In the genomic region with DNA sequence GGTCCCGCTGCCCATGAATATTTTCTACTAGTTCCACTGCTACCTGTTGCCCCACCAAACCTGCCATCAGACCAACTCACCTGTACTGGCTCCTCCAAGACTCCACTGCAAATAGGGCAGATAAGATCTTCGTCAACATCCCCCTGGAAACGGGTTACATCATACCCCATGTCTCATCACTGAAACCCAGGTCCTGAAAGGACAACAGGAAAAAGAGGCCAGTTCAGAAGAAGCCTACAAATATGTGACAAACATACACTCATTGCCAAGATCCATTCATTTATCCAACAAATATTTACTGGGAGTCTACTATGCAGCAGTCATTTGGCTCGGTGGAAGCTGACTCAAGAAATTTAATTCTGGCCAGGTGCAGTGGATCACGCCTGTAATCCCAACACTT, we compare ENCODE assay signal across 26 cellular contexts. TPM values are rescaled to one million over a fixed set of nuclear protein-coding genes. Genes with fewer than 3 reads are reported as not detected.
DNase-seq lines count a peak whose midpoint lies in the region; ATAC-seq, FAIRE-seq and TF ChIP-seq lines count a peak whose summit lies in the region.
"Had no signal": no experiment of that assay in that cellular context is flagged by ENCODE, and none has a peak within 500 bp of the region (broad histone marks: within the 10 kb centered on the region; RNA-seq: fewer than 3 reads in every experiment).

No MANE protein-coding gene starts in this region.

- H3K4me2 ChIP-seq in K562 (ENCODE audit: insufficient read depth, low read length) = no peak overlapping the region
- H3K4me2 ChIP-seq: GM23338, KMS-11, SK-N-SH had no signal

- no peaks in the 10 kb centered on the region for H3K4me1 ChIP-seq in K562 (replicated peaks in 1 of 2; ENCODE audit: control insufficient read depth in 2 of 2, insufficient read depth in 2 of 2, low read length in 2 of 2)
- no peaks in the 10 kb centered on the region for H3K4me1 ChIP-seq in prostate gland (replicated peaks)
- peaks cover 0 to 16% (median 4%) of the 10 kb centered on the region in 4 donors for H3K4me1 ChIP-seq in sigmoid colon
- H3K4me1 ChIP-seq: BE2C had no signal

- H3K4me3 ChIP-seq in K562 (no peak overlapping the region), prostate gland (no peak overlapping the region), sigmoid colon (no peak overlapping the region)
- H3K4me3 ChIP-seq: GM23338 had no signal

- H3K36me3 ChIP-seq in K562 (ENCODE audit: control insufficient read depth, insufficient read depth, low read length) (peaks cover 66% of the 10 kb centered on the region), prostate gland (peaks cover 26 to 38% of the 10 kb centered on the region in 2 donors), sigmoid colon (peaks cover 46 to 79% (median 63%) of the 10 kb centered on the region in 4 donors)

- H3K9me3 ChIP-seq in K562 (replicated peaks; ENCODE audit: control insufficient read depth, insufficient read depth, low read depth, low read length) (no peaks in the 10 kb centered on the region), prostate gland (no peaks in the 10 kb centered on the region), sigmoid colon (no peaks in the 10 kb centered on the region)
- H3K9me3 ChIP-seq: BE2C, SK-N-SH had no signal

- no peak overlapping the region for H3K9ac ChIP-seq in K562 (ENCODE audit: insufficient read depth in 1 of 2, low read depth in 2 of 2, low read length in 2 of 2)
- H3K9ac ChIP-seq: KMS-11, SK-N-SH had no signal

- H3K4me1 Mint-ChIP-seq in activated T-cell treated with anti-CD3 and anti-CD28 coated beads, Interleukin-2, amount 50 U/mL, for 24 hours (ENCODE audit: low read depth) = peaks cover 16% of the 10 kb centered on the region
- H3K4me1 Mint-ChIP-seq in activated T-cell treated with anti-CD3 and anti-CD28 coated beads, Interleukin-2, amount 50 U/mL, for 4 hours (ENCODE audit: low read depth) = peaks cover 4% of the 10 kb centered on the region
- H3K4me1 Mint-ChIP-seq in IgD-negative memory B cell = peaks cover 0 to 7% (median 4%) of the 10 kb centered on the region in 3 donors
- H3K4me1 Mint-ChIP-seq: GM23338, H9 had no signal

- H3K27ac ChIP-seq in K562 (ENCODE audit: extremely low read depth, low read depth, low read length) (no peak overlapping the region), prostate gland (peak overlapping the region; percentile 20 to 99), sigmoid colon (no peak overlapping the region)
- H3K27ac ChIP-seq: KMS-11 had no signal

- H3K9me1 ChIP-seq in K562 (ENCODE audit: control insufficient read depth, insufficient read depth, low read length) = no peaks in the 10 kb centered on the region

- WGBS in K562 (ENCODE audit: insufficient coverage, low coverage, missing lambda C conversion rate) = 81% methylated on average over 5 of the region's 5 CpGs
- WGBS in prostate gland = 58% methylated on average over 5 of the region's 5 CpGs
- WGBS in sigmoid colon, 2 donors = 88 to 93% methylated on average over 5 of the region's 5 CpGs

- no peaks in the 10 kb centered on the region for H3K27me3 ChIP-seq in K562 (ENCODE audit: control insufficient read depth in 2 of 2, insufficient read depth in 2 of 2, low read length in 2 of 2)
- H3K27me3 ChIP-seq in prostate gland (replicated peaks; ENCODE audit: insufficient read depth) = no peaks in the 10 kb centered on the region
- no peaks in the 10 kb centered on the region for H3K27me3 ChIP-seq in sigmoid colon
- H3K27me3 ChIP-seq: BE2C had no signal

- no peak for ATAC-seq in activated T-cell treated with anti-CD3 and anti-CD28 coated beads, Interleukin-2, amount 50 U/mL, for 4 hours
- ATAC-seq in K562 = no peak
- ATAC-seq: GM23338 had no signal

- in situ Hi-C loops in K562 (cut with MboI) = no loop called here

- CTCF ChIA-PET in K562 (lab: Yijun Ruan, JAX; ENCODE audit: low intra/inter-chr PET ratio) = no interaction called here
- CTCF ChIA-PET in HEK293T (lab: Yijun Ruan, JAX) = no interaction called here

- no TSS peak for BruUV-seq in K562 (replicated peaks; lab: Mats Ljungman, UMichigan)

- TF ChIP-seq RAD21 in K562 (CRISPR knock-in tag; conservative IDR thresholded peaks at IDR 0.05 in 1 of 2, IDR thresholded peaks at IDR 0.05 in 1 of 2) = no peak

- peaks cover 73% of the 10 kb centered on the region for H3K36me3 Mint-ChIP-seq in activated T-cell treated with anti-CD3 and anti-CD28 coated beads, Interleukin-2, amount 50 U/mL, for 24 hours (ENCODE audit: low read depth)
- H3K36me3 Mint-ChIP-seq in activated T-cell treated with anti-CD3 and anti-CD28 coated beads, Interleukin-2, amount 50 U/mL, for 4 hours (ENCODE audit: insufficient read depth) = peaks cover 28% of the 10 kb centered on the region
- peaks cover 1% of the 10 kb centered on the region for H3K36me3 Mint-ChIP-seq in IgD-negative memory B cell

- no peak for TF ChIP-seq POLR2A in K562 (conservative IDR thresholded peaks at IDR 0.05)
- no peak for TF ChIP-seq POLR2A in prostate gland (IDR thresholded peaks at IDR 0.05)
- no peak for TF ChIP-seq POLR2A in sigmoid colon (IDR thresholded peaks at IDR 0.05)

- TF ChIP-seq EP300 in K562 (IDR thresholded peaks at IDR 0.05; ENCODE audit: low read length) (no peak), sigmoid colon (IDR thresholded peaks at IDR 0.05) (no peak)

- FAIRE-seq in K562 (lab: Jason Lieb, UNC) = peak; percentile 44
- FAIRE-seq: GM12892, GM19239 had no signal

- 0 out of 2 replicates have a peak, but pooled peaks cover 3% of the 10 kb centered on the region for H4K20me1 ChIP-seq in K562 (replicated peaks; ENCODE audit: control insufficient read depth, insufficient read depth, low read length)

- DNase-seq in activated T-cell treated with anti-CD3 and anti-CD28 coated beads, Interleukin-2, amount 50 U/mL, for 24 hours = no peak
- DNase-seq in activated T-cell treated with anti-CD3 and anti-CD28 coated beads, Interleukin-2, amount 50 U/mL, for 4 hours = no peak
- DNase-seq in K562 (ENCODE audit: extremely low read depth in 1 of 4, low spot score in 3 of 4) (peak in 1 of 4 experiments; percentile 31), prostate gland (ENCODE audit: low spot score) (peak; percentile 42), ecto neural progenitor cell (ENCODE audit: low spot score) (no peak), HEK293T (ENCODE audit: extremely low spot score) (no peak), sigmoid colon (no peak)
- DNase-seq: 8988T, ACHN, BE2C, Calu3, DMS79 treated with DMSO at 0.1 percent for 48 hours, H9, NCI-H1105, NCI-H1436 treated with DMSO at 0.1 percent for 48 hours, NCI-H187 treated with DMSO at 0.1 percent for 48 hours, NCI-H2107, NCI-H524, NCI-H748 treated with DMSO at 0.1 percent for 48 hours, SK-N-SH had no signal

- H3K27ac Mint-ChIP-seq in activated T-cell treated with anti-CD3 and anti-CD28 coated beads, Interleukin-2, amount 50 U/mL, for 24 hours = peak overlapping the region; percentile 20
- peak overlapping the region in 2 of 3 donors; percentile 31 to 68 for H3K27ac Mint-ChIP-seq in IgD-negative memory B cell
- H3K27ac Mint-ChIP-seq: GM23338 had no signal

- H3K27me3 Mint-ChIP-seq in activated T-cell treated with anti-CD3 and anti-CD28 coated beads, Interleukin-2, amount 50 U/mL, for 24 hours = no peaks in the 10 kb centered on the region
- no peaks in the 10 kb centered on the region for H3K27me3 Mint-ChIP-seq in activated T-cell treated with anti-CD3 and anti-CD28 coated beads, Interleukin-2, amount 50 U/mL, for 4 hours (ENCODE audit: low read depth)
- H3K27me3 Mint-ChIP-seq in IgD-negative memory B cell = no peaks in the 10 kb centered on the region

- peaks cover 2% of the 10 kb centered on the region; the same call in 2 of the 3 replicates for H3K79me2 ChIP-seq in K562 (ENCODE audit: control insufficient read depth, insufficient read depth, low read length)

- no peak for TF ChIP-seq CTCF in K562 (IDR thresholded peaks at IDR 0.05 in 2 of 3, conservative IDR thresholded peaks at IDR 0.05 in 1 of 3; ENCODE audit: insufficient read depth in 2 of 3, low read depth in 1 of 3, low read length in 3 of 3)
- TF ChIP-seq CTCF in prostate gland (IDR thresholded peaks at IDR 0.05) = no peak
- no peak for TF ChIP-seq CTCF in sigmoid colon (IDR thresholded peaks at IDR 0.05)

- POLR2A ChIA-PET in K562 (lab: Yijun Ruan, JAX) = no interaction called here
- POLR2A ChIA-PET in HEK293T (lab: Yijun Ruan, JAX) = interaction anchor here (1.5 kb wide), 1 partner anchor 8 kb away, joined by 8 read pairs; the partner anchor contains the start of gene RNF41

- intact Hi-C loops in K562 (cut with micrococcal nuclease) = no loop called here
- intact Hi-C loops in prostate gland (cut with DNase I) = no loop called here
- intact Hi-C loops in sigmoid colon (cut with DNase I) = no loop called here

- no peaks in the 10 kb centered on the region for H3K9me3 Mint-ChIP-seq in activated T-cell treated with anti-CD3 and anti-CD28 coated beads, Interleukin-2, amount 50 U/mL, for 24 hours
- no peaks in the 10 kb centered on the region for H3K9me3 Mint-ChIP-seq in activated T-cell treated with anti-CD3 and anti-CD28 coated beads, Interleukin-2, amount 50 U/mL, for 4 hours
- H3K9me3 Mint-ChIP-seq in IgD-negative memory B cell = no peaks in the 10 kb centered on the region
- H3K9me3 Mint-ChIP-seq: CD14-positive monocyte, H9 had no signal

- H3K4me3 Mint-ChIP-seq in activated T-cell treated with anti-CD3 and anti-CD28 coated beads, Interleukin-2, amount 50 U/mL, for 24 hours = no peak overlapping the region
- H3K4me3 Mint-ChIP-seq in activated T-cell treated with anti-CD3 and anti-CD28 coated beads, Interleukin-2, amount 50 U/mL, for 4 hours = no peak overlapping the region
- H3K4me3 Mint-ChIP-seq in IgD-negative memory B cell = no peak overlapping the region
- H3K4me3 Mint-ChIP-seq: CD14-positive monocyte, GM23338, H9 had no signal

- no peak overlapping the region for H2AFZ ChIP-seq in K562 (ENCODE audit: low read depth, low read length)
- H2AFZ ChIP-seq: GM23338 had no signal

RNA-seq across cellular contexts. Expression of gene RNF41, which starts 7.8 kb away (rescaled TPM):
- 10 to 100 TPM; 39.3 to 45.6 (median 40.1) TPM for total RNA-seq in activated T-cell treated with anti-CD3 and anti-CD28 coated beads, Interleukin-2, amount 50 U/mL, for 4 hours
- polyA plus RNA-seq in IgD-negative memory B cell = 104 TPM
- total RNA-seq in K562 (2011; cell fraction: chromatin; rRNA removed; ENCODE audit: low replicate concordance) = 38.1 and 80.4 TPM in 2 replicates
- 46.2 and 48.2 TPM in 2 replicates for total RNA-seq in K562 (2011; cell fraction: nucleolus; rRNA removed)
- total RNA-seq in K562 (2011; cell fraction: nucleoplasm; rRNA removed) = 35.6 and 42.0 TPM in 2 replicates
- 28.7 and 39.7 TPM in 2 replicates for total RNA-seq in K562 (2014; rRNA removed)
- total RNA-seq in K562 (2014; rRNA removed; fragmentation: Illumina TruSeq; extraction: Trizol) = 32.2 and 33.8 TPM in 2 replicates
- 28.2 and 29.0 TPM in 2 replicates for total RNA-seq in K562 (2015; rRNA removed; fragmentation: Illumina TruSeq; extraction: Trizol)
- 37.1 and 40.6 TPM in 2 replicates for total RNA-seq in K562 (2021)
- polyA plus RNA-seq in K562 (2011; rRNA removed) = 45.4 and 63.8 TPM in 2 replicates
- polyA plus RNA-seq in K562 (2011; cell fraction: cytosol; rRNA removed) = 85.1 and 97.2 TPM in 2 replicates
- polyA plus RNA-seq in K562 (2011; cell fraction: nucleus; rRNA removed) = 35.0 and 44.2 TPM in 2 replicates
- polyA plus RNA-seq in K562 (2012) = 22.7 and 44.3 TPM in 2 replicates
- polyA plus RNA-seq in K562 (2014; fragmentation: Illumina TruSeq; extraction: Trizol) = 46.8 and 53.2 TPM in 2 replicates
- polyA plus RNA-seq in K562 (2014; fragmentation: Nextera tagmentation; extraction: Ambion mirVana) = 10 to 100 TPM; 29.7 to 30.0 TPM
- 36.0 and 39.3 TPM in 2 replicates for polyA plus RNA-seq in K562 (2014; rRNA removed)
- polyA minus RNA-seq in K562 (2011; rRNA and poly(A)+ RNA removed) = 94.3 and 95.6 TPM in 2 replicates
- 44.2 and 59.1 TPM in 2 replicates for polyA minus RNA-seq in K562 (2011; cell fraction: cytosol; rRNA and poly(A)+ RNA removed)
- 19.4 and 38.8 TPM in 2 replicates for polyA minus RNA-seq in K562 (2011; cell fraction: nucleus; rRNA and poly(A)+ RNA removed)
- total RNA-seq in prostate gland = 10 to 100 TPM; 74.4 to 90.4 TPM
- total RNA-seq in sigmoid colon = 100 to 1,000 TPM in 1 of 4 donors, 10 to 100 TPM in 3; 59.9 to 109 (median 78.0) TPM
- 10 to 100 TPM; 18.5 to 27.0 (median 25.2) TPM for polyA plus RNA-seq in sigmoid colon

RNA-seq across cellular contexts. Expression of gene NABP2, which starts 10.3 kb away (rescaled TPM):
- 100 to 1,000 TPM in 1 of 3 donors, 10 to 100 TPM in 2; 92.7 to 103 (median 98.9) TPM for total RNA-seq in activated T-cell treated with anti-CD3 and anti-CD28 coated beads, Interleukin-2, amount 50 U/mL, for 4 hours
- polyA plus RNA-seq in IgD-negative memory B cell (6.5 TPM), K562 (2011; rRNA removed) (51.6 and 60.6 TPM in 2 replicates), K562 (2014; fragmentation: Illumina TruSeq; extraction: Trizol) (43.5 and 43.8 TPM in 2 replicates), K562 (2014; fragmentation: Nextera tagmentation; extraction: Ambion mirVana) (10 to 100 TPM; 11.3 to 28.0 TPM), K562 (2014; rRNA removed) (46.8 and 58.2 TPM in 2 replicates), sigmoid colon (10 to 100 TPM; 29.4 to 43.7 (median 32.6) TPM)
- total RNA-seq in K562 (2011; cell fraction: chromatin; rRNA removed; ENCODE audit: low replicate concordance) = 7.0 and 11.2 TPM in 2 replicates
- total RNA-seq in K562 (2011; cell fraction: nucleolus; rRNA removed) = 9.1 and 11.5 TPM in 2 replicates
- 12.6 and 12.7 TPM in 2 replicates for total RNA-seq in K562 (2011; cell fraction: nucleoplasm; rRNA removed)
- total RNA-seq in K562 (2014; rRNA removed) (49.3 and 53.1 TPM in 2 replicates), K562 (2014; rRNA removed; fragmentation: Illumina TruSeq; extraction: Trizol) (38.1 and 38.2 TPM in 2 replicates), K562 (2015; rRNA removed; fragmentation: Illumina TruSeq; extraction: Trizol) (50.0 and 51.5 TPM in 2 replicates), K562 (2021) (39.5 and 43.1 TPM in 2 replicates), prostate gland (10 to 100 TPM; 21.4 to 33.2 TPM), sigmoid colon (10 to 100 TPM; 17.2 to 33.5 (median 31.6) TPM)
- 66.8 and 75.5 TPM in 2 replicates for polyA plus RNA-seq in K562 (2011; cell fraction: cytosol; rRNA removed)
- 13.8 and 14.0 TPM in 2 replicates for polyA plus RNA-seq in K562 (2011; cell fraction: nucleus; rRNA removed)
- 44.4 and 46.0 TPM in 2 replicates for polyA plus RNA-seq in K562 (2012)
- 27.9 and 28.7 TPM in 2 replicates for polyA minus RNA-seq in K562 (2011; rRNA and poly(A)+ RNA removed)
- polyA minus RNA-seq in K562 (2011; cell fraction: cytosol; rRNA and poly(A)+ RNA removed) = 17.8 and 19.0 TPM in 2 replicates
- polyA minus RNA-seq in K562 (2011; cell fraction: nucleus; rRNA and poly(A)+ RNA removed) = 4.4 and 8.1 TPM in 2 replicates

RNA-seq across cellular contexts. Expression of gene SLC39A5, which starts 16.0 kb away (rescaled TPM):
- total RNA-seq in activated T-cell treated with anti-CD3 and anti-CD28 coated beads, Interleukin-2, amount 50 U/mL, for 4 hours = under 1 TPM; 0.53 to 0.84 (median 0.79) TPM
- polyA plus RNA-seq in IgD-negative memory B cell = not detected
- total RNA-seq in K562 (2011; cell fraction: chromatin; rRNA removed; ENCODE audit: low replicate concordance) = 0.76 and 0.83 TPM in 2 replicates
- 0.67 and 1.6 TPM in 2 replicates for total RNA-seq in K562 (2011; cell fraction: nucleolus; rRNA removed)
- total RNA-seq in K562 (2011; cell fraction: nucleoplasm; rRNA removed) = 1.5 and 2.7 TPM in 2 replicates
- not detected in 2 replicates for total RNA-seq in K562 (2014; rRNA removed)
- not detected in 2 replicates for total RNA-seq in K562 (2014; rRNA removed; fragmentation: Illumina TruSeq; extraction: Trizol)
- not detected in 2 replicates for total RNA-seq in K562 (2015; rRNA removed; fragmentation: Illumina TruSeq; extraction: Trizol)
- 0.27 TPM in 1 of 2 replicates, not detected in the other for total RNA-seq in K562 (2021)
- polyA plus RNA-seq in K562 (2011; rRNA removed) = 0.08 and 0.18 TPM in 2 replicates
- polyA plus RNA-seq in K562 (2011; cell fraction: cytosol; rRNA removed) = 0.06 TPM in 1 of 2 replicates, not detected in the other
- polyA plus RNA-seq in K562 (2011; cell fraction: nucleus; rRNA removed) = 0.41 and 0.42 TPM in 2 replicates
- polyA plus RNA-seq in K562 (2012) = 0.13 and 0.40 TPM in 2 replicates
- polyA plus RNA-seq in K562 (2014; fragmentation: Illumina TruSeq; extraction: Trizol) = 0.10 TPM in 1 of 2 replicates, not detected in the other
- not detected for polyA plus RNA-seq in K562 (2014; fragmentation: Nextera tagmentation; extraction: Ambion mirVana)
- polyA plus RNA-seq in K562 (2014; rRNA removed) = not detected in 2 replicates
- not detected in 2 replicates for polyA minus RNA-seq in K562 (2011; rRNA and poly(A)+ RNA removed)
- polyA minus RNA-seq in K562 (2011; cell fraction: cytosol; rRNA and poly(A)+ RNA removed) = not detected in 2 replicates
- not detected in 2 replicates for polyA minus RNA-seq in K562 (2011; cell fraction: nucleus; rRNA and poly(A)+ RNA removed)
- not detected for total RNA-seq in prostate gland
- total RNA-seq in sigmoid colon = not detected
- polyA plus RNA-seq in sigmoid colon = 10 to 100 TPM; 30.0 to 74.0 (median 31.2) TPM
- total RNA-seq: Calu3, H9 had no signal

RNA-seq across cellular contexts. Expression of gene SMARCC2, which starts 24.6 kb away (rescaled TPM):
- 10 to 100 TPM; 85.7 to 92.9 (median 86.4) TPM for total RNA-seq in activated T-cell treated with anti-CD3 and anti-CD28 coated beads, Interleukin-2, amount 50 U/mL, for 4 hours
- polyA plus RNA-seq in IgD-negative memory B cell = 81.9 TPM
- 585 and 631 TPM in 2 replicates for total RNA-seq in K562 (2011; cell fraction: chromatin; rRNA removed; ENCODE audit: low replicate concordance)
- total RNA-seq in K562 (2011; cell fraction: nucleolus; rRNA removed) = 245 and 259 TPM in 2 replicates
- total RNA-seq in K562 (2011; cell fraction: nucleoplasm; rRNA removed) = 295 and 306 TPM in 2 replicates
- total RNA-seq in K562 (2014; rRNA removed) = 30.8 and 32.4 TPM in 2 replicates
- total RNA-seq in K562 (2014; rRNA removed; fragmentation: Illumina TruSeq; extraction: Trizol) = 36.6 and 41.1 TPM in 2 replicates
- total RNA-seq in K562 (2015; rRNA removed; fragmentation: Illumina TruSeq; extraction: Trizol) = 35.0 and 35.9 TPM in 2 replicates
- 70.2 and 86.0 TPM in 2 replicates for total RNA-seq in K562 (2021)
- polyA plus RNA-seq in K562 (2011; rRNA removed) = 45.1 and 64.6 TPM in 2 replicates
- 21.5 and 23.9 TPM in 2 replicates for polyA plus RNA-seq in K562 (2011; cell fraction: cytosol; rRNA removed)
- 217 and 238 TPM in 2 replicates for polyA plus RNA-seq in K562 (2011; cell fraction: nucleus; rRNA removed)
- polyA plus RNA-seq in K562 (2012) = 80.2 and 85.8 TPM in 2 replicates
- 75.9 and 84.8 TPM in 2 replicates for polyA plus RNA-seq in K562 (2014; fragmentation: Illumina TruSeq; extraction: Trizol)
- polyA plus RNA-seq in K562 (2014; fragmentation: Nextera tagmentation; extraction: Ambion mirVana) = 10 to 100 TPM; 11.9 to 29.1 TPM
- 49.8 and 54.0 TPM in 2 replicates for polyA plus RNA-seq in K562 (2014; rRNA removed)
- polyA minus RNA-seq in K562 (2011; rRNA and poly(A)+ RNA removed) = 86.2 and 108 TPM in 2 replicates
- 50.7 and 61.7 TPM in 2 replicates for polyA minus RNA-seq in K562 (2011; cell fraction: cytosol; rRNA and poly(A)+ RNA removed)
- 101 and 155 TPM in 2 replicates for polyA minus RNA-seq in K562 (2011; cell fraction: nucleus; rRNA and poly(A)+ RNA removed)
- 100 to 1,000 TPM in 1 of 2 donors, 10 to 100 TPM in 1; 60.4 to 101 TPM for total RNA-seq in prostate gland
- total RNA-seq in sigmoid colon = 100 to 1,000 TPM in 1 of 4 donors, 10 to 100 TPM in 3; 55.7 to 135 (median 70.7) TPM
- polyA plus RNA-seq in sigmoid colon = 10 to 100 TPM; 18.0 to 44.4 (median 18.3) TPM

RNA-seq across cellular contexts. Expression of gene ANKRD52, which starts 44.3 kb away (rescaled TPM):
- total RNA-seq in activated T-cell treated with anti-CD3 and anti-CD28 coated beads, Interleukin-2, amount 50 U/mL, for 4 hours = 10 to 100 TPM; 60.8 to 70.3 (median 67.5) TPM
- polyA plus RNA-seq in IgD-negative memory B cell = 19.6 TPM
- total RNA-seq in K562 (2011; cell fraction: chromatin; rRNA removed; ENCODE audit: low replicate concordance) = 36.9 and 89.7 TPM in 2 replicates
- total RNA-seq in K562 (2011; cell fraction: nucleolus; rRNA removed) = 28.3 and 32.8 TPM in 2 replicates
- 34.2 and 38.4 TPM in 2 replicates for total RNA-seq in K562 (2011; cell fraction: nucleoplasm; rRNA removed)
- total RNA-seq in K562 (2014; rRNA removed) = 7.5 and 14.9 TPM in 2 replicates
- 5.8 and 7.9 TPM in 2 replicates for total RNA-seq in K562 (2014; rRNA removed; fragmentation: Illumina TruSeq; extraction: Trizol)
- 8.7 and 10.2 TPM in 2 replicates for total RNA-seq in K562 (2015; rRNA removed; fragmentation: Illumina TruSeq; extraction: Trizol)
- 39.1 and 46.8 TPM in 2 replicates for total RNA-seq in K562 (2021)
- polyA plus RNA-seq in K562 (2011; rRNA removed) = 7.4 and 13.4 TPM in 2 replicates
- polyA plus RNA-seq in K562 (2011; cell fraction: cytosol; rRNA removed) = 9.9 and 12.9 TPM in 2 replicates
- 33.2 and 50.3 TPM in 2 replicates for polyA plus RNA-seq in K562 (2011; cell fraction: nucleus; rRNA removed)
- polyA plus RNA-seq in K562 (2012) = 21.4 and 22.5 TPM in 2 replicates
- 22.6 and 25.5 TPM in 2 replicates for polyA plus RNA-seq in K562 (2014; fragmentation: Illumina TruSeq; extraction: Trizol)
- under 1 TPM; 0.52 to 0.55 TPM for polyA plus RNA-seq in K562 (2014; fragmentation: Nextera tagmentation; extraction: Ambion mirVana)
- polyA plus RNA-seq in K562 (2014; rRNA removed) = 16.7 and 17.3 TPM in 2 replicates
- polyA minus RNA-seq in K562 (2011; rRNA and poly(A)+ RNA removed) = 9.5 and 13.7 TPM in 2 replicates
- polyA minus RNA-seq in K562 (2011; cell fraction: cytosol; rRNA and poly(A)+ RNA removed) = 15.3 and 16.6 TPM in 2 replicates
- polyA minus RNA-seq in K562 (2011; cell fraction: nucleus; rRNA and poly(A)+ RNA removed) = 7.7 and 12.7 TPM in 2 replicates
- total RNA-seq in prostate gland = 10 to 100 TPM; 18.5 to 29.0 TPM
- 10 to 100 TPM in 2 of 4 donors, 1 to 10 TPM in 2; 8.4 to 19.1 (median 10.5) TPM for total RNA-seq in sigmoid colon
- polyA plus RNA-seq in sigmoid colon = 10 to 100 TPM in 1 of 3 donors, 1 to 10 TPM in 2; 4.2 to 20.1 (median 6.7) TPM

Comparison
In these comparisons a context has a peak if more than half of its experiments do, and no peak if none do; other contexts are left out.
1. H3K27ac ChIP-seq: peak in prostate gland (2 of 2); none in K562 (single experiment) and sigmoid colon (0 of 4).